In the genomic region with DNA sequence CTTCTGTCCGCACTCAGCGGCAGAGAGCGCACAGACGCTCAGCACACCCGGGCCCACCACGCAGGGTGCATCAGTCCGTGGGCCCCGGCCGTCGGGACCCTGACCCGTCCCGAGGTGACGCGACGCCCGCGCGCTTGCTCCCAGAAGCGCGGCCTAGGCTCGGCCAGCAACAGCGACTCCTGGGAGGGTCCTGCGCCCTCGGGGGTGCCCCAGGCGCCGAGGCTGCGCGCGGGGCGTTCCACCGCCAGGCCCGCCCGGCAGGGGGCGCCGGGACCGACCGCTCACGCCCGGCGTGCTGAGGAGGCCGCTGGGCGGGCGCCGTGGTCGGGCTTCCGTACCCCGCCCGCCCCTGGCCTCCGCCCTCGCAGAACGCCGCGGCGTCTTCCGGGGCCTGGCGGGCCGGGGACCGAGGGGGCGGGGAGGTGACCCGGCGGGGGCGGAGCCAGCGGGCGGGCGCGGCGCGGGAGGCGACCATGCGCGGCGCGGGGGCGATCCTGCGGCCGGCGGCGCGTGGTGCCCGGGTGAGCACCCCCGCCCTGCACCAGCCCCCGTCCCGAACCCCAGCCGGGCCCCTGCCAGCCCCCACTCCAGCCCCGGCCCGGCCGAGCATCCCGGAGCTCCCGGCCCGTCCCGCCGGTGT, we compare ENCODE assay signal across 8 cellular contexts. TPM values are rescaled to one million over a fixed set of nuclear protein-coding genes. Genes with fewer than 3 reads are reported as not detected.
DNase-seq lines count a peak whose midpoint lies in the region; ATAC-seq and TF ChIP-seq lines count a peak whose summit lies in the region.

A gene with protein sequence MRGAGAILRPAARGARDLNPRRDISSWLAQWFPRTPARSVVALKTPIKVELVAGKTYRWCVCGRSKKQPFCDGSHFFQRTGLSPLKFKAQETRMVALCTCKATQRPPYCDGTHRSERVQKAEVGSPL (plus strand): TSS at position 456 of the 640 bp plus-strand sequence. CDS start 18 bp downstream, at position 474.

- H3K27ac Mint-ChIP-seq in activated CD4-positive, alpha-beta T cell treated with anti-CD3 and anti-CD28 coated beads, Interleukin-2, amount 10 ng/mL, durations not matched to agents 7 days and 5 days = peak within 1 kb of the TSS; percentile 91
- H3K27ac Mint-ChIP-seq in dendritic cell treated with granulocyte-macrophage colony-stimulating factor and Interleukin-4, amounts not matched to agents 40 ng/mL and 50 ng/mL, for 4 days = peak within 1 kb of the TSS; percentile 89

- DNase-seq in AG08395 (ENCODE audit: low spot score) (peak; percentile 96), NCI-H510A treated with DMSO at 0.1 percent for 48 hours (lab: John Stamatoyannopoulos, UW) (peak; percentile 85), lower leg skin (ENCODE audit: low spot score in 2 of 2) (peak; percentile 62 to 95)
- DNase-seq in activated CD4-positive, alpha-beta T cell treated with anti-CD3 and anti-CD28 coated beads, Interleukin-2, amount 10 ng/mL, durations not matched to agents 7 days and 5 days = peak; percentile 85
- peak; percentile 83 to 87 for DNase-seq in stimulated activated CD4-positive, alpha-beta T cell treated with anti-CD3 and anti-CD28 coated beads, Interleukin-4, amount 100 ng/mL, for 4 hours

- peaks cover 5% of the 10 kb centered on the region for H3K9me3 Mint-ChIP-seq in activated CD4-positive, alpha-beta T cell treated with anti-CD3 and anti-CD28 coated beads, Interleukin-2, amount 10 ng/mL, durations not matched to agents 7 days and 5 days
- H3K9me3 Mint-ChIP-seq in dendritic cell treated with granulocyte-macrophage colony-stimulating factor and Interleukin-4, amounts not matched to agents 40 ng/mL and 50 ng/mL, for 4 days = no peaks in the 10 kb centered on the region

- intact Hi-C loops in dendritic cell treated with granulocyte-macrophage colony-stimulating factor and Interleukin-4, amounts not matched to agents 40 ng/mL and 50 ng/mL, for 4 days (cut with micrococcal nuclease) = loop anchor here (1.0 to 10.0 kb wide), 3 partner anchors 22 to 175 kb away; a partner anchor contains a TSS
- intact Hi-C loops in lower leg skin (cut with DNase I; ENCODE audit: low total_unique reads) = loop anchor here (2.0 to 5.0 kb wide), 2 partner anchors 55 to 1817 kb away; a partner anchor contains a TSS

- CTCF ChIA-PET in activated CD4-positive, alpha-beta T cell treated with anti-CD3 and anti-CD28 coated beads, Interleukin-2, amount 10 ng/mL, durations not matched to agents 7 days and 5 days (lab: Charles Lee) = interaction anchor here (0.5 to 2.3 kb wide), 7 partner anchors 11 to 303 kb away, joined by 3 to 16 read pairs (median 4); no protein-coding TSS in a partner anchor

- peak in 1 of 3 donors; percentile 30 for TF ChIP-seq CTCF in lower leg skin (IDR thresholded peaks at IDR 0.05)

- no peaks in the 10 kb centered on the region for H3K27me3 Mint-ChIP-seq in activated CD4-positive, alpha-beta T cell treated with anti-CD3 and anti-CD28 coated beads, Interleukin-2, amount 10 ng/mL, durations not matched to agents 7 days and 5 days
- H3K27me3 Mint-ChIP-seq in dendritic cell treated with granulocyte-macrophage colony-stimulating factor and Interleukin-4, amounts not matched to agents 40 ng/mL and 50 ng/mL, for 4 days = no peaks in the 10 kb centered on the region

- WGBS in lower leg skin, 2 donors = 1% methylated on average over 13 to 15 of the region's 92 CpGs

- H3K4me3 Mint-ChIP-seq in activated CD4-positive, alpha-beta T cell treated with anti-CD3 and anti-CD28 coated beads, Interleukin-2, amount 10 ng/mL, durations not matched to agents 7 days and 5 days = peak within 1 kb of the TSS; percentile 97
- peak within 1 kb of the TSS; percentile 90 for H3K4me3 Mint-ChIP-seq in dendritic cell treated with granulocyte-macrophage colony-stimulating factor and Interleukin-4, amounts not matched to agents 40 ng/mL and 50 ng/mL, for 4 days

- H3K4me3 ChIP-seq in lower leg skin (ENCODE audit: low read depth, poor library complexity, severe bottlenecking) = peak within 1 kb of the TSS; percentile 54

- TF ChIP-seq POLR2A in lower leg skin (IDR thresholded peaks at IDR 0.05) = no peak

- peaks cover 77% of the 10 kb centered on the region for H3K4me1 Mint-ChIP-seq in activated CD4-positive, alpha-beta T cell treated with anti-CD3 and anti-CD28 coated beads, Interleukin-2, amount 10 ng/mL, durations not matched to agents 7 days and 5 days
- H3K4me1 Mint-ChIP-seq in dendritic cell treated with granulocyte-macrophage colony-stimulating factor and Interleukin-4, amounts not matched to agents 40 ng/mL and 50 ng/mL, for 4 days (ENCODE audit: low read depth) = peaks cover 86% of the 10 kb centered on the region

- H3K36me3 Mint-ChIP-seq in activated CD4-positive, alpha-beta T cell treated with anti-CD3 and anti-CD28 coated beads, Interleukin-2, amount 10 ng/mL, durations not matched to agents 7 days and 5 days (ENCODE audit: low read depth) = peaks cover 37% of the 10 kb centered on the region
- H3K36me3 Mint-ChIP-seq in dendritic cell treated with granulocyte-macrophage colony-stimulating factor and Interleukin-4, amounts not matched to agents 40 ng/mL and 50 ng/mL, for 4 days (ENCODE audit: low read depth) = peaks cover 71% of the 10 kb centered on the region

- ATAC-seq in GM18861 (IDR thresholded peaks at IDR 0.05; ENCODE audit: unreplicated experiment) (peak; percentile 65), HG03135 (IDR thresholded peaks at IDR 0.05; ENCODE audit: unreplicated experiment) (peak; percentile 71)

- POLR2A ChIA-PET in activated CD4-positive, alpha-beta T cell treated with anti-CD3 and anti-CD28 coated beads, Interleukin-2, amount 10 ng/mL, durations not matched to agents 7 days and 5 days (lab: Charles Lee) = no interaction called here

RNA-seq across cellular contexts. Expression of the gene that starts here (rescaled TPM):
- total RNA-seq in activated CD4-positive, alpha-beta T cell treated with anti-CD3 and anti-CD28 coated beads, Interleukin-2, amount 10 ng/mL, durations not matched to agents 7 days and 5 days = 10 to 100 TPM; 45.7 to 46.3 TPM
- total RNA-seq in lower leg skin = 1 to 10 TPM; 3.7 to 7.8 (median 5.4) TPM

Comparison
In these comparisons a context has a peak if more than half of its experiments do, and no peak if none do; other contexts are left out.
1. Peak in every context shown above with its lines: DNase-seq, ATAC-seq and H3K4me3 ChIP-seq.
2. RNA of the gene that starts here (total RNA-seq): 45.7 to 46.3 TPM in activated CD4-positive, alpha-beta T cell treated with anti-CD3 and anti-CD28 coated beads, Interleukin-2, amount 10 ng/mL, durations not matched to agents 7 days and 5 days; 3.7 to 7.8 TPM in lower leg skin; every median in the first group is over 4 times any median in the second.